Comparison of ENCODE assay signal across 8 cellular contexts in genomic region chr6:42782689-42783176, GRCh38. TPM values are rescaled to one million over a fixed set of nuclear protein-coding genes. Genes with fewer than 3 reads are reported as not detected.
DNase-seq lines count a peak whose midpoint lies in the region; FAIRE-seq and TF ChIP-seq lines count a peak whose summit lies in the region.

No MANE protein-coding gene starts in this region.

- peaks cover 2% of the 10 kb centered on the region for H3K27me3 Mint-ChIP-seq in HFFc6 (ENCODE audit: insufficient read depth)

- H3K4me3 ChIP-seq in WI38 (ENCODE audit: low read depth, low read length) (peak overlapping the region; percentile 80), skeletal muscle tissue (ENCODE audit: low read length in 3 of 3) (peak overlapping the region; percentile 69 to 91 (median 87))

- TF ChIP-seq CTCF in HFFc6 (IDR thresholded peaks at IDR 0.05) (no peak), WI38 (IDR thresholded peaks at IDR 0.05; ENCODE audit: low read depth, low read length) (no peak)

- in situ Hi-C loops in T47D (cut with HindIII; ENCODE audit: low pct_unique_long_range_greater_than_20kb, low sequenced_read_pairs), result no loop called here

- no peaks in the 10 kb centered on the region for H3K27me3 ChIP-seq in skeletal muscle tissue (ENCODE audit: control insufficient read depth in 3 of 3, insufficient read depth in 3 of 3, low read length in 3 of 3)

- H3K9me3 Mint-ChIP-seq in HFFc6, result no peaks in the 10 kb centered on the region

- peak overlapping the region; percentile 95 to 100 (median 100) for H3K9ac ChIP-seq in skeletal muscle tissue (ENCODE audit: low read depth in 1 of 3, low read length in 3 of 3)

- peaks cover 14% of the 10 kb centered on the region for H3K36me3 Mint-ChIP-seq in HFFc6 (ENCODE audit: low read depth)

- peak overlapping the region; percentile 100 for H3K27ac ChIP-seq in skeletal muscle tissue (ENCODE audit: low read depth, low read length)

- peak overlapping the region; percentile 88 for H3K4me3 Mint-ChIP-seq in HFFc6

- no peak for FAIRE-seq in urothelium cell line (lab: Jason Lieb, UNC)

- peaks cover 34% of the 10 kb centered on the region for H3K4me1 Mint-ChIP-seq in HFFc6 (ENCODE audit: low read depth)

- DNase-seq in DMS53 (lab: John Stamatoyannopoulos, UW) (peak; percentile 94), HFFc6 (peak; percentile 86), NCI-H2107 treated with DMSO at 0.1 percent for 48 hours (lab: John Stamatoyannopoulos, UW; ENCODE audit: unreplicated experiment) (peak; percentile 43), T47D (ENCODE audit: low read depth in 1 of 2, low spot score in 1 of 2) (peak; percentile 77 to 90), iPS-NIHi7 (ENCODE audit: extremely low spot score) (peak; percentile 69), urothelium cell line (ENCODE audit: low spot score) (no peak)

- H3K4me1 ChIP-seq in skeletal muscle tissue (ENCODE audit: control insufficient read depth in 3 of 3, insufficient read depth in 3 of 3, low read length in 3 of 3), result peaks cover 18 to 22% (median 18%) of the 10 kb centered on the region in 3 donors

- H3K9me3 ChIP-seq in skeletal muscle tissue (ENCODE audit: control insufficient read depth in 3 of 3, low read length in 3 of 3), result no peaks in the 10 kb centered on the region

- H3K36me3 ChIP-seq in skeletal muscle tissue (ENCODE audit: control insufficient read depth in 3 of 3, insufficient read depth in 3 of 3, low read length in 3 of 3), result no peaks in the 10 kb centered on the region

- H3K27ac Mint-ChIP-seq in HFFc6, result peak overlapping the region; percentile 95

RNA-seq across cellular contexts. Expression of gene BICRAL, which starts 0.9 kb away (rescaled TPM):
- 1 to 10 TPM; 8.0 to 9.8 (median 9.4) TPM for total RNA-seq in HFFc6 (2021; fragmentation: NEBNext Ultra II Directional; extraction: Animal tissue kit (Norgen Biotek cat#: 25700))
- 10.4 TPM for total RNA-seq in skeletal muscle tissue

RNA-seq across cellular contexts. Expression of gene TBCC, which starts 36.8 kb away (rescaled TPM):
- total RNA-seq in HFFc6 (2021; fragmentation: NEBNext Ultra II Directional; extraction: Animal tissue kit (Norgen Biotek cat#: 25700)), result 10 to 100 TPM; 20.6 to 25.2 (median 22.5) TPM
- 57.9 TPM for total RNA-seq in skeletal muscle tissue
